ENCODE assay signal across 3 cellular contexts in the genomic region with DNA sequence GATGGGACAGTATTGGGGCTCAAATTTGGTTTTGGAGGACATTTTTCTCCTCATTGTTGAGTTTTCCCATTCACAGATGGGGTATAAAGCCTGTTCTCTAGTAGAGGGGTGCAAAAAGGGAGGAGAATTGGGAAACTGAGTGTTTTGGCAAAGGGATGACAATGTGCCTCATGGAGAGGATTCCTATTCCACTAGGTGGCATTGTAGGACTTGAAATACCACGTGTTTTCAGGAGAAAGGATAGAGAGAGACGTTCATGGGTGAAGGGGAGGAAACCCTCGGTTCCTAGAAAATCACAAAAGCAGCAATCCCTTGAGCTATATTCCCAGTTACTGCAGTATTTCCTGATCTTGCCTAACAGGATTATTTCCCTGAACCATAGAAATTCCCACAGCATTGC.
TF ChIP-seq lines count a peak whose summit lies in the region.

No MANE protein-coding gene starts in this region.

TF ChIP-seq in SK-N-SH, 30 proteins besides CTCF, POLR2A, EP300 and RAD21:
- TF ChIP-seq, protein P1, sequence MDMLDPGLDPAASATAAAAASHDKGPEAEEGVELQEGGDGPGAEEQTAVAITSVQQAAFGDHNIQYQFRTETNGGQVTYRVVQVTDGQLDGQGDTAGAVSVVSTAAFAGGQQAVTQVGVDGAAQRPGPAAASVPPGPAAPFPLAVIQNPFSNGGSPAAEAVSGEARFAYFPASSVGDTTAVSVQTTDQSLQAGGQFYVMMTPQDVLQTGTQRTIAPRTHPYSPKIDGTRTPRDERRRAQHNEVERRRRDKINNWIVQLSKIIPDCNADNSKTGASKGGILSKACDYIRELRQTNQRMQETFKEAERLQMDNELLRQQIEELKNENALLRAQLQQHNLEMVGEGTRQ (IDR thresholded peaks at IDR 0.05; ENCODE audit: borderline replicate concordance, low read depth, low read length), result no peak
- TF ChIP-seq RXRA (IDR thresholded peaks at IDR 0.05; ENCODE audit: borderline replicate concordance, low read depth) (no peak), SMC3 (IDR thresholded peaks at IDR 0.05; ENCODE audit: low read depth, low read length) (no peak), FOSL2 (IDR thresholded peaks at IDR 0.05; ENCODE audit: borderline replicate concordance, low read depth) (no peak), GABPA (IDR thresholded peaks at IDR 0.05; ENCODE audit: low read depth) (no peak), GATA2 (CRISPR knock-in tag; IDR thresholded peaks at IDR 0.05) (no peak), RFX5 (IDR thresholded peaks at IDR 0.05; ENCODE audit: low read length) (no peak), TEAD4 (IDR thresholded peaks at IDR 0.05; ENCODE audit: borderline replicate concordance, insufficient read depth) (no peak), EZH2phosphoT487 (IDR thresholded peaks at IDR 0.05; ENCODE audit: borderline replicate concordance, low read depth) (no peak), JUND (IDR thresholded peaks at IDR 0.05) (no peak), NRF1 (IDR thresholded peaks at IDR 0.05; ENCODE audit: low read depth, low read length) (no peak), ELF1 (IDR thresholded peaks at IDR 0.05) (no peak), RCOR1 (IDR thresholded peaks at IDR 0.05; ENCODE audit: low read length) (no peak)
- TF ChIP-seq, protein P2, sequence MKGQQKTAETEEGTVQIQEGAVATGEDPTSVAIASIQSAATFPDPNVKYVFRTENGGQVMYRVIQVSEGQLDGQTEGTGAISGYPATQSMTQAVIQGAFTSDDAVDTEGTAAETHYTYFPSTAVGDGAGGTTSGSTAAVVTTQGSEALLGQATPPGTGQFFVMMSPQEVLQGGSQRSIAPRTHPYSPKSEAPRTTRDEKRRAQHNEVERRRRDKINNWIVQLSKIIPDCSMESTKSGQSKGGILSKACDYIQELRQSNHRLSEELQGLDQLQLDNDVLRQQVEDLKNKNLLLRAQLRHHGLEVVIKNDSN (IDR thresholded peaks at IDR 0.05; ENCODE audit: borderline replicate concordance, low read depth), result no peak

TF ChIP-seq in SK-N-SH treated with all-trans-retinoic acid at 6 μM for 48 hours, 23 proteins besides CTCF, POLR2A, EP300 and RAD21 (continues in another document):
- TF ChIP-seq TOX (CRISPR knock-in tag; IDR thresholded peaks at IDR 0.05; ENCODE audit: borderline replicate concordance) (no peak), CSDC2 (CRISPR knock-in tag; IDR thresholded peaks at IDR 0.05) (no peak), BACH2 (CRISPR knock-in tag; IDR thresholded peaks at IDR 0.05; ENCODE audit: borderline replicate concordance) (no peak), ZFP3 (CRISPR knock-in tag; IDR thresholded peaks at IDR 0.05) (no peak), ZC3H10 (CRISPR knock-in tag; IDR thresholded peaks at IDR 0.05) (no peak), ARNTL (CRISPR knock-in tag; IDR thresholded peaks at IDR 0.05; ENCODE audit: borderline replicate concordance, low read depth) (no peak), ZNF565 (CRISPR knock-in tag; conservative IDR thresholded peaks at IDR 0.05; ENCODE audit: low read depth) (no peak), SNAI2 (CRISPR knock-in tag; IDR thresholded peaks at IDR 0.05) (no peak), TCF4 (CRISPR knock-in tag; IDR thresholded peaks at IDR 0.05; ENCODE audit: borderline replicate concordance) (no peak), ZFP30 (CRISPR knock-in tag; IDR thresholded peaks at IDR 0.05) (no peak), ZNF70 (CRISPR knock-in tag; IDR thresholded peaks at IDR 0.05) (no peak), PPARA (CRISPR knock-in tag; IDR thresholded peaks at IDR 0.05; ENCODE audit: borderline replicate concordance) (no peak), GLIS3 (CRISPR knock-in tag; IDR thresholded peaks at IDR 0.05) (no peak), RARB (CRISPR knock-in tag; IDR thresholded peaks at IDR 0.05) (no peak), OSR1 (CRISPR knock-in tag; IDR thresholded peaks at IDR 0.05) (no peak)
- TF ChIP-seq, protein P3, sequence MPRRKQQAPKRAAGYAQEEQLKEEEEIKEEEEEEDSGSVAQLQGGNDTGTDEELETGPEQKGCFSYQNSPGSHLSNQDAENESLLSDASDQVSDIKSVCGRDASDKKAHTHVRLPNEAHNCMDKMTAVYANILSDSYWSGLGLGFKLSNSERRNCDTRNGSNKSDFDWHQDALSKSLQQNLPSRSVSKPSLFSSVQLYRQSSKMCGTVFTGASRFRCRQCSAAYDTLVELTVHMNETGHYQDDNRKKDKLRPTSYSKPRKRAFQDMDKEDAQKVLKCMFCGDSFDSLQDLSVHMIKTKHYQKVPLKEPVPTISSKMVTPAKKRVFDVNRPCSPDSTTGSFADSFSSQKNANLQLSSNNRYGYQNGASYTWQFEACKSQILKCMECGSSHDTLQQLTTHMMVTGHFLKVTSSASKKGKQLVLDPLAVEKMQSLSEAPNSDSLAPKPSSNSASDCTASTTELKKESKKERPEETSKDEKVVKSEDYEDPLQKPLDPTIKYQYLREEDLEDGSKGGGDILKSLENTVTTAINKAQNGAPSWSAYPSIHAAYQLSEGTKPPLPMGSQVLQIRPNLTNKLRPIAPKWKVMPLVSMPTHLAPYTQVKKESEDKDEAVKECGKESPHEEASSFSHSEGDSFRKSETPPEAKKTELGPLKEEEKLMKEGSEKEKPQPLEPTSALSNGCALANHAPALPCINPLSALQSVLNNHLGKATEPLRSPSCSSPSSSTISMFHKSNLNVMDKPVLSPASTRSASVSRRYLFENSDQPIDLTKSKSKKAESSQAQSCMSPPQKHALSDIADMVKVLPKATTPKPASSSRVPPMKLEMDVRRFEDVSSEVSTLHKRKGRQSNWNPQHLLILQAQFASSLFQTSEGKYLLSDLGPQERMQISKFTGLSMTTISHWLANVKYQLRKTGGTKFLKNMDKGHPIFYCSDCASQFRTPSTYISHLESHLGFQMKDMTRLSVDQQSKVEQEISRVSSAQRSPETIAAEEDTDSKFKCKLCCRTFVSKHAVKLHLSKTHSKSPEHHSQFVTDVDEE (CRISPR knock-in tag; IDR thresholded peaks at IDR 0.05), result no peak
- TF ChIP-seq, protein P4, sequence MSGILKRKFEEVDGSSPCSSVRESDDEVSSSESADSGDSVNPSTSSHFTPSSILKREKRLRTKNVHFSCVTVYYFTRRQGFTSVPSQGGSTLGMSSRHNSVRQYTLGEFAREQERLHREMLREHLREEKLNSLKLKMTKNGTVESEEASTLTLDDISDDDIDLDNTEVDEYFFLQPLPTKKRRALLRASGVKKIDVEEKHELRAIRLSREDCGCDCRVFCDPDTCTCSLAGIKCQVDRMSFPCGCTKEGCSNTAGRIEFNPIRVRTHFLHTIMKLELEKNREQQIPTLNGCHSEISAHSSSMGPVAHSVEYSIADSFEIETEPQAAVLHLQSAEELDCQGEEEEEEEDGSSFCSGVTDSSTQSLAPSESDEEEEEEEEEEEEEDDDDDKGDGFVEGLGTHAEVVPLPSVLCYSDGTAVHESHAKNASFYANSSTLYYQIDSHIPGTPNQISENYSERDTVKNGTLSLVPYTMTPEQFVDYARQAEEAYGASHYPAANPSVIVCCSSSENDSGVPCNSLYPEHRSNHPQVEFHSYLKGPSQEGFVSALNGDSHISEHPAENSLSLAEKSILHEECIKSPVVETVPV (CRISPR knock-in tag; IDR thresholded peaks at IDR 0.05), result no peak
- TF ChIP-seq, protein P5, sequence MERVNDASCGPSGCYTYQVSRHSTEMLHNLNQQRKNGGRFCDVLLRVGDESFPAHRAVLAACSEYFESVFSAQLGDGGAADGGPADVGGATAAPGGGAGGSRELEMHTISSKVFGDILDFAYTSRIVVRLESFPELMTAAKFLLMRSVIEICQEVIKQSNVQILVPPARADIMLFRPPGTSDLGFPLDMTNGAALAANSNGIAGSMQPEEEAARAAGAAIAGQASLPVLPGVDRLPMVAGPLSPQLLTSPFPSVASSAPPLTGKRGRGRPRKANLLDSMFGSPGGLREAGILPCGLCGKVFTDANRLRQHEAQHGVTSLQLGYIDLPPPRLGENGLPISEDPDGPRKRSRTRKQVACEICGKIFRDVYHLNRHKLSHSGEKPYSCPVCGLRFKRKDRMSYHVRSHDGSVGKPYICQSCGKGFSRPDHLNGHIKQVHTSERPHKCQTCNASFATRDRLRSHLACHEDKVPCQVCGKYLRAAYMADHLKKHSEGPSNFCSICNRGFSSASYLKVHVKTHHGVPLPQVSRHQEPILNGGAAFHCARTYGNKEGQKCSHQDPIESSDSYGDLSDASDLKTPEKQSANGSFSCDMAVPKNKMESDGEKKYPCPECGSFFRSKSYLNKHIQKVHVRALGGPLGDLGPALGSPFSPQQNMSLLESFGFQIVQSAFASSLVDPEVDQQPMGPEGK (CRISPR knock-in tag; IDR thresholded peaks at IDR 0.05; ENCODE audit: borderline replicate concordance), result no peak

TF ChIP-seq in H1, 55 proteins besides CTCF, POLR2A, EP300 and RAD21 (continued from another document):
- TF ChIP-seq CHD1 (IDR thresholded peaks at IDR 0.05; ENCODE audit: low read depth, low read length) (no peak), HDAC6 (IDR thresholded peaks at IDR 0.05; ENCODE audit: low read depth, low read length) (no peak), GTF2F1 (IDR thresholded peaks at IDR 0.05; ENCODE audit: borderline replicate concordance, low read depth, low read length) (no peak), POU5F1 (IDR thresholded peaks at IDR 0.05; ENCODE audit: low read depth, low read length) (no peak), GABPA (IDR thresholded peaks at IDR 0.05; ENCODE audit: borderline replicate concordance, insufficient read depth, low read length) (no peak)
- TF ChIP-seq, protein P6, sequence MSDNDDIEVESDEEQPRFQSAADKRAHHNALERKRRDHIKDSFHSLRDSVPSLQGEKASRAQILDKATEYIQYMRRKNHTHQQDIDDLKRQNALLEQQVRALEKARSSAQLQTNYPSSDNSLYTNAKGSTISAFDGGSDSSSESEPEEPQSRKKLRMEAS (IDR thresholded peaks at IDR 0.05), result no peak
